Comparison of ENCODE assay signal across 8 cellular contexts in the genomic region with DNA sequence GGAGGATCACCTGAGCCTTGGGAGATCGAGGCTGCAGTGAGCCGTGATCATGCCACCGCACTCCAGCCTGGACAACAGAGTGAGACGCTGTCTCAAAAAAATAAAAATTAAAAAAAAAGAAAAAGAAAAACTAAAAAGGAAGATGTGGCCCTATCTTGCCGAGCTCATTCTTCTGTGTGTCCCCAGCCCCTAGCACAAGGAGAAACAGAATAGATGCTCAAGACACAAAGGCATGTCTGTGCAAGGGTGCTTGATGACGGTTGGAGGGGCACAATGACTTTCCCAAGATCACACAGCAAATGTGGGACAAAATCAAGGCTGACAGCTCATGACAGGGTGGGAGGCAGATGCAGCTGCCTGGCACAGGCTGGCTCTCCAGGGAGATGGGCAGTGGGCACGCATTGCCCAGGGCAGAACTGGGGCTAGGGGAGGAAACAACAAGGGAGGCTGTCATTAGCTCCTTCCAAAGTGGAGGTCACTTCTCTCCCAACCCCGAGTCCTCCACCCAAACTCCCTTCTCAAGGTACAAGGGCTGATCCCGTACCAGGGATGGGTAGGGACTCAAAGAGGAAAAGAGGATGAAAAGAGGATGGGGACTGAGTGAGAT. TPM values are rescaled to one million over a fixed set of nuclear protein-coding genes. Genes with fewer than 3 reads are reported as not detected.
DNase-seq lines count a peak whose midpoint lies in the region; ATAC-seq, FAIRE-seq and TF ChIP-seq lines count a peak whose summit lies in the region.

No MANE protein-coding gene starts in this region.

- no peak for FAIRE-seq in RCC 7860 (lab: Jason Lieb, UNC)

- H3K27ac ChIP-seq in hepatocyte (peak overlapping the region; percentile 99), spleen (peak overlapping the region in 7 of 8 donors; percentile 79 to 90 (median 85))

- H3K9me2 ChIP-seq in hepatocyte (replicated peaks; ENCODE audit: insufficient read depth): no peaks in the 10 kb centered on the region

- no peaks in the 10 kb centered on the region for H3K27me3 ChIP-seq in HAP-1 (ENCODE audit: low read depth)
- no peaks in the 10 kb centered on the region for H3K27me3 ChIP-seq in hepatocyte
- H3K27me3 ChIP-seq in spleen (replicated peaks in 1 of 7): peaks cover 0 to 9% (median 0%) of the 10 kb centered on the region in 7 donors

- intact Hi-C loops in spleen (cut with DNase I; ENCODE audit: low total_unique reads): no loop called here

- no peak for TF ChIP-seq CTCF in hepatocyte (IDR thresholded peaks at IDR 0.05; ENCODE audit: poor library complexity)
- TF ChIP-seq CTCF in spleen (IDR thresholded peaks at IDR 0.05 in 8 of 11, conservative IDR thresholded peaks at IDR 0.05 in 3 of 11): no peak

- CTCF ChIA-PET in activated CD8-positive, alpha-beta T cell treated with anti-CD3 and anti-CD28 coated beads, Interleukin-2, amount 10 ng/mL, durations not matched to agents 7 days and 5 days (lab: Charles Lee): interaction anchor here (2.6 to 4.1 kb wide), 2 partner anchors 9 to 16 kb away, joined by 12 to 26 read pairs; no protein-coding TSS in a partner anchor

- DNase-seq in HAP-1 (ENCODE audit: low spot score in 2 of 2): no peak
- no peak for DNase-seq in activated CD8-positive, alpha-beta T cell treated with anti-CD3 and anti-CD28 coated beads, Interleukin-2, amount 10 ng/mL, durations not matched to agents 7 days and 5 days
- no peak for DNase-seq in hepatocyte (ENCODE audit: low spot score)
- DNase-seq in spleen: no peak
- DNase-seq in NCI-H1092 treated with DMSO at 0.1 percent for 48 hours (lab: John Stamatoyannopoulos, UW): no peak
- DNase-seq in RCC 7860 (ENCODE audit: low spot score): no peak
- no peak for DNase-seq in epidermal melanocyte (ENCODE audit: insufficient read length, low spot score)
- no peak for DNase-seq in NCI-H128 (lab: John Stamatoyannopoulos, UW; ENCODE audit: unreplicated experiment)

- ATAC-seq in activated CD8-positive, alpha-beta T cell treated with anti-CD3 and anti-CD28 coated beads, Interleukin-2, amount 10 ng/mL, durations not matched to agents 7 days and 5 days: no peak

- peaks cover 18% of the 10 kb centered on the region for H3K4me1 Mint-ChIP-seq in activated CD8-positive, alpha-beta T cell treated with anti-CD3 and anti-CD28 coated beads, Interleukin-2, amount 10 ng/mL, durations not matched to agents 7 days and 5 days (ENCODE audit: low read depth)

- H3K4me3 Mint-ChIP-seq in activated CD8-positive, alpha-beta T cell treated with anti-CD3 and anti-CD28 coated beads, Interleukin-2, amount 10 ng/mL, durations not matched to agents 7 days and 5 days: peak overlapping the region; percentile 58

- no peaks in the 10 kb centered on the region for H4K20me1 ChIP-seq in hepatocyte (ENCODE audit: insufficient read depth, poor library complexity, severe bottlenecking)

- no peaks in the 10 kb centered on the region for H3K9me3 Mint-ChIP-seq in activated CD8-positive, alpha-beta T cell treated with anti-CD3 and anti-CD28 coated beads, Interleukin-2, amount 10 ng/mL, durations not matched to agents 7 days and 5 days (ENCODE audit: insufficient read depth)

- H3K9me3 ChIP-seq in HAP-1 (no peaks in the 10 kb centered on the region), hepatocyte (ENCODE audit: low read depth) (no peaks in the 10 kb centered on the region), spleen (peaks cover 0 to 7% (median 0%) of the 10 kb centered on the region in 8 donors)

- H3K36me3 ChIP-seq in HAP-1 (replicated peaks) (peaks cover 19% of the 10 kb centered on the region), hepatocyte (replicated peaks; ENCODE audit: insufficient read depth, low read depth) (no peaks in the 10 kb centered on the region), spleen (peaks cover 0 to 13% (median 0%) of the 10 kb centered on the region in 6 donors)

- in situ Hi-C loops in HAP-1 (cut with MboI; ENCODE audit: low sequenced_read_pairs): no loop called here

- POLR2A ChIA-PET in activated CD8-positive, alpha-beta T cell treated with anti-CD3 and anti-CD28 coated beads, Interleukin-2, amount 10 ng/mL, durations not matched to agents 7 days and 5 days (lab: Charles Lee): no interaction called here

- TF ChIP-seq POLR2A in spleen (IDR thresholded peaks at IDR 0.05): no peak

- H3K27me3 Mint-ChIP-seq in activated CD8-positive, alpha-beta T cell treated with anti-CD3 and anti-CD28 coated beads, Interleukin-2, amount 10 ng/mL, durations not matched to agents 7 days and 5 days (ENCODE audit: low read depth): peaks cover 6% of the 10 kb centered on the region

- peaks cover 2% of the 10 kb centered on the region for H3K36me3 Mint-ChIP-seq in activated CD8-positive, alpha-beta T cell treated with anti-CD3 and anti-CD28 coated beads, Interleukin-2, amount 10 ng/mL, durations not matched to agents 7 days and 5 days (ENCODE audit: low read depth)

- peaks cover 32% of the 10 kb centered on the region for H3K79me2 ChIP-seq in hepatocyte

- H3K4me3 ChIP-seq in HAP-1 (peak overlapping the region; percentile 61), hepatocyte (peak overlapping the region; percentile 85), spleen (peak overlapping the region in 7 of 8 donors; percentile 75 to 92 (median 80))

- WGBS in hepatocyte (ENCODE audit: low lambda C conversion rate, missing lambda C conversion rate): 69% methylated on average over 9 of the region's 9 CpGs
- WGBS in spleen, 5 donors: 70 to 88% (median 82%) methylated on average over 9 of the region's 9 CpGs

- peak overlapping the region; percentile 31 for H3K27ac Mint-ChIP-seq in activated CD8-positive, alpha-beta T cell treated with anti-CD3 and anti-CD28 coated beads, Interleukin-2, amount 10 ng/mL, durations not matched to agents 7 days and 5 days

- H2AFZ ChIP-seq in hepatocyte: peak overlapping the region; percentile 32

- peaks cover 12% of the 10 kb centered on the region for H3K4me1 ChIP-seq in HAP-1
- H3K4me1 ChIP-seq in hepatocyte (ENCODE audit: insufficient read depth): peaks cover 9% of the 10 kb centered on the region
- H3K4me1 ChIP-seq in spleen: peaks cover 0 to 34% (median 24%) of the 10 kb centered on the region in 6 donors

- H3K4me2 ChIP-seq in hepatocyte: peak overlapping the region; percentile 93

RNA-seq across cellular contexts. Expression of a gene that starts 0.8 kb away (rescaled TPM):
- total RNA-seq in activated CD8-positive, alpha-beta T cell treated with anti-CD3 and anti-CD28 coated beads, Interleukin-2, amount 10 ng/mL, durations not matched to agents 7 days and 5 days: 1 to 10 TPM; 1.4 to 2.4 TPM
- 29.8 and 32.0 TPM in 2 replicates for total RNA-seq in hepatocyte
- polyA plus RNA-seq in hepatocyte: 65.3 and 68.1 TPM in 2 replicates
- total RNA-seq in spleen: 10 to 100 TPM; 10.9 to 26.3 (median 18.2) TPM
- 10 to 100 TPM; 10.5 to 13.4 (median 12.8) TPM for polyA plus RNA-seq in spleen

RNA-seq across cellular contexts. Expression of a gene that starts 20.8 kb away (rescaled TPM):
- total RNA-seq in activated CD8-positive, alpha-beta T cell treated with anti-CD3 and anti-CD28 coated beads, Interleukin-2, amount 10 ng/mL, durations not matched to agents 7 days and 5 days: 1 to 10 TPM; 5.5 to 5.8 TPM
- total RNA-seq in hepatocyte (6.3 and 6.9 TPM in 2 replicates), spleen (10 to 100 TPM in 2 of 7 donors, 1 to 10 TPM in 5; 4.5 to 12.5 (median 8.3) TPM)
- polyA plus RNA-seq in hepatocyte (15.4 and 16.2 TPM in 2 replicates), spleen (1 to 10 TPM; 3.2 to 4.9 (median 3.4) TPM)

RNA-seq across cellular contexts. Expression of a gene that starts 34.4 kb away (rescaled TPM):
- total RNA-seq in activated CD8-positive, alpha-beta T cell treated with anti-CD3 and anti-CD28 coated beads, Interleukin-2, amount 10 ng/mL, durations not matched to agents 7 days and 5 days: 10 to 100 TPM; 32.6 to 32.8 TPM
- 39.2 and 47.5 TPM in 2 replicates for total RNA-seq in hepatocyte
- polyA plus RNA-seq in hepatocyte: 43.7 and 45.9 TPM in 2 replicates
- total RNA-seq in spleen: 10 to 100 TPM in 4 of 7 donors, 1 to 10 TPM in 3; 8.3 to 25.7 (median 12.0) TPM
- 10 to 100 TPM in 2 of 3 donors, 1 to 10 TPM in 1; 5.7 to 11.7 (median 11.6) TPM for polyA plus RNA-seq in spleen

RNA-seq across cellular contexts. Expression of a gene that starts 48.8 kb away (rescaled TPM):
- 10 to 100 TPM; 28.4 to 29.0 TPM for total RNA-seq in activated CD8-positive, alpha-beta T cell treated with anti-CD3 and anti-CD28 coated beads, Interleukin-2, amount 10 ng/mL, durations not matched to agents 7 days and 5 days
- 27.4 and 30.0 TPM in 2 replicates for total RNA-seq in hepatocyte
- polyA plus RNA-seq in hepatocyte: 22.8 and 29.0 TPM in 2 replicates
- total RNA-seq in spleen: 10 to 100 TPM; 17.4 to 26.6 (median 23.6) TPM
- polyA plus RNA-seq in spleen: 10 to 100 TPM; 18.7 to 22.2 (median 19.5) TPM

RNA-seq across cellular contexts. Expression of a gene that starts 55.6 kb away (rescaled TPM):
- 1 to 10 TPM; 6.8 to 8.5 TPM for total RNA-seq in activated CD8-positive, alpha-beta T cell treated with anti-CD3 and anti-CD28 coated beads, Interleukin-2, amount 10 ng/mL, durations not matched to agents 7 days and 5 days
- total RNA-seq in hepatocyte (2.9 and 3.5 TPM in 2 replicates), spleen (10 to 100 TPM in 1 of 7 donors, 1 to 10 TPM in 6; 2.3 to 10.4 (median 7.3) TPM)
- polyA plus RNA-seq in hepatocyte (10.6 and 14.0 TPM in 2 replicates), spleen (1 to 10 TPM; 3.8 to 5.4 (median 4.4) TPM)
